9 cellular contexts compared by ENCODE assay signal in genomic region chr19:19224852-19225494, GRCh38. TPM values are rescaled to one million over a fixed set of nuclear protein-coding genes. Genes with fewer than 3 reads are reported as not detected.
DNase-seq lines count a peak whose midpoint lies in the region; ATAC-seq, FAIRE-seq and TF ChIP-seq lines count a peak whose summit lies in the region.
"Had no signal": no experiment of that assay in that cellular context is flagged by ENCODE, and none has a peak within 500 bp of the region (broad histone marks: within the 10 kb centered on the region; RNA-seq: fewer than 3 reads in every experiment).

No MANE protein-coding gene starts in this region.

- 3% methylated on average over 50 of the region's 59 CpGs for WGBS in hepatocyte (ENCODE audit: low lambda C conversion rate, missing lambda C conversion rate)

- peak overlapping the region; percentile 30 for H2AFZ ChIP-seq in SU-DHL-6 (ENCODE audit: low read depth, low read length, severe bottlenecking)
- no peak overlapping the region for H2AFZ ChIP-seq in hepatocyte

- H3K27me3 Mint-ChIP-seq in activated naive CD8-positive, alpha-beta T cell treated with anti-CD3 and anti-CD28 coated beads for 36 hours: peaks cover 38% of the 10 kb centered on the region

- no peak for FAIRE-seq in RCC 7860 (lab: Jason Lieb, UNC)

- no peaks in the 10 kb centered on the region for H3K9me3 Mint-ChIP-seq in activated naive CD8-positive, alpha-beta T cell treated with anti-CD3 and anti-CD28 coated beads for 36 hours

- H3K4me3 ChIP-seq in DOHH2 (ENCODE audit: low read length): peak overlapping the region; percentile 62
- no peak overlapping the region for H3K4me3 ChIP-seq in SU-DHL-6 (ENCODE audit: insufficient read depth, low read length, poor library complexity, severe bottlenecking)
- no peak overlapping the region for H3K4me3 ChIP-seq in hepatocyte
- H3K4me3 ChIP-seq in skeletal muscle tissue (ENCODE audit: low read length in 3 of 3): peak overlapping the region in 2 of 3 donors; percentile 27 to 56

- H3K27ac ChIP-seq in DOHH2 (ENCODE audit: low read depth, low read length): no peak overlapping the region
- no peak overlapping the region for H3K27ac ChIP-seq in SU-DHL-6 (ENCODE audit: low read depth, low read length)
- no peak overlapping the region for H3K27ac ChIP-seq in hepatocyte
- no peak overlapping the region for H3K27ac ChIP-seq in skeletal muscle tissue (ENCODE audit: low read depth, low read length)

- no peak overlapping the region for H3K27ac Mint-ChIP-seq in activated naive CD8-positive, alpha-beta T cell treated with anti-CD3 and anti-CD28 coated beads for 36 hours

- no peaks in the 10 kb centered on the region for H3K9me2 ChIP-seq in DOHH2 (replicated peaks; ENCODE audit: control insufficient read depth, low read length)
- H3K9me2 ChIP-seq in SU-DHL-6 (replicated peaks; ENCODE audit: insufficient read depth, low read length): no peaks in the 10 kb centered on the region
- no peaks in the 10 kb centered on the region for H3K9me2 ChIP-seq in hepatocyte (replicated peaks; ENCODE audit: insufficient read depth)

- H3K4me2 ChIP-seq in DOHH2 (ENCODE audit: low read length): peak overlapping the region; percentile 68
- peak overlapping the region; percentile 40 for H3K4me2 ChIP-seq in SU-DHL-6 (ENCODE audit: low read depth, low read length, poor library complexity, severe bottlenecking)
- peak overlapping the region; percentile 77 for H3K4me2 ChIP-seq in hepatocyte

- peak; percentile 100 for DNase-seq in HuH-7.5 (ENCODE audit: low spot score)
- DNase-seq in activated naive CD8-positive, alpha-beta T cell treated with anti-CD3 and anti-CD28 coated beads for 36 hours: peak; percentile 83
- peak; percentile 84 for DNase-seq in hepatocyte (ENCODE audit: low spot score)
- no peak for DNase-seq in RCC 7860 (ENCODE audit: low spot score)

- peak; percentile 89 for TF ChIP-seq CTCF in DOHH2 (IDR thresholded peaks at IDR 0.05; ENCODE audit: low read depth, low read length, poor library complexity, severe bottlenecking)
- TF ChIP-seq CTCF in SU-DHL-6 (IDR thresholded peaks at IDR 0.05; ENCODE audit: insufficient read depth, low read length, poor library complexity, severe bottlenecking): peak; percentile 80
- TF ChIP-seq CTCF in hepatocyte (IDR thresholded peaks at IDR 0.05; ENCODE audit: poor library complexity): peak; percentile 52

- H3K27me3 ChIP-seq in DOHH2 (ENCODE audit: control insufficient read depth, low read length): peaks cover 15% of the 10 kb centered on the region
- no peaks in the 10 kb centered on the region for H3K27me3 ChIP-seq in SU-DHL-6 (ENCODE audit: low read length)
- peaks cover 24% of the 10 kb centered on the region for H3K27me3 ChIP-seq in hepatocyte
- peaks cover 54 to 58% (median 55%) of the 10 kb centered on the region in 3 donors for H3K27me3 ChIP-seq in skeletal muscle tissue (ENCODE audit: control insufficient read depth in 3 of 3, insufficient read depth in 3 of 3, low read length in 3 of 3)

- H3K4me1 ChIP-seq in DOHH2 (ENCODE audit: control insufficient read depth, low read length) (peaks cover 11% of the 10 kb centered on the region), hepatocyte (ENCODE audit: insufficient read depth) (no peaks in the 10 kb centered on the region), skeletal muscle tissue (ENCODE audit: control insufficient read depth in 3 of 3, insufficient read depth in 3 of 3, low read length in 3 of 3) (peaks cover 0 to 5% (median 0%) of the 10 kb centered on the region in 3 donors)

- peaks cover 1% of the 10 kb centered on the region for H3K4me1 Mint-ChIP-seq in activated naive CD8-positive, alpha-beta T cell treated with anti-CD3 and anti-CD28 coated beads for 36 hours

- H3K79me2 ChIP-seq in DOHH2 (ENCODE audit: control insufficient read depth, low read length) (no peaks in the 10 kb centered on the region), SU-DHL-6 (ENCODE audit: insufficient read depth, low read length) (no peaks in the 10 kb centered on the region), hepatocyte (no peaks in the 10 kb centered on the region)

- peak overlapping the region; percentile 68 for H3K4me3 Mint-ChIP-seq in activated naive CD8-positive, alpha-beta T cell treated with anti-CD3 and anti-CD28 coated beads for 36 hours

- H3K36me3 Mint-ChIP-seq in activated naive CD8-positive, alpha-beta T cell treated with anti-CD3 and anti-CD28 coated beads for 36 hours: no peaks in the 10 kb centered on the region

- H3F3A ChIP-seq in DOHH2 (ENCODE audit: control insufficient read depth, insufficient read depth): no peaks in the 10 kb centered on the region
- no peaks in the 10 kb centered on the region for H3F3A ChIP-seq in SU-DHL-6 (ENCODE audit: insufficient read depth)

- H3K9ac ChIP-seq in SU-DHL-6 (ENCODE audit: low read length) (peak overlapping the region; percentile 17; the same call in 1 of the 2 replicates), skeletal muscle tissue (ENCODE audit: low read depth in 1 of 3, low read length in 3 of 3) (no peak overlapping the region)

- no peak for ATAC-seq in HG03521 (IDR thresholded peaks at IDR 0.05; ENCODE audit: unreplicated experiment)

- H3K9me3 ChIP-seq in DOHH2 (ENCODE audit: control insufficient read depth, insufficient read depth, low read length): no peaks in the 10 kb centered on the region
- H3K9me3 ChIP-seq in SU-DHL-6 (ENCODE audit: insufficient read depth, low read length): no peaks in the 10 kb centered on the region
- H3K9me3 ChIP-seq in hepatocyte (ENCODE audit: low read depth): no peaks in the 10 kb centered on the region
- no peaks in the 10 kb centered on the region for H3K9me3 ChIP-seq in skeletal muscle tissue (ENCODE audit: control insufficient read depth in 3 of 3, low read length in 3 of 3)

- H3K36me3 ChIP-seq in DOHH2 (ENCODE audit: control insufficient read depth, low read length): no peaks in the 10 kb centered on the region
- no peaks in the 10 kb centered on the region for H3K36me3 ChIP-seq in SU-DHL-6 (ENCODE audit: low read length)
- H3K36me3 ChIP-seq in hepatocyte (replicated peaks; ENCODE audit: insufficient read depth, low read depth): no peaks in the 10 kb centered on the region
- H3K36me3 ChIP-seq in skeletal muscle tissue (ENCODE audit: control insufficient read depth in 3 of 3, insufficient read depth in 3 of 3, low read length in 3 of 3): no peaks in the 10 kb centered on the region

- H4K20me1 ChIP-seq in DOHH2 (ENCODE audit: control insufficient read depth, insufficient read depth, low read depth, low read length) (no peaks in the 10 kb centered on the region), SU-DHL-6 (ENCODE audit: low read depth, low read length) (no peaks in the 10 kb centered on the region), hepatocyte (ENCODE audit: insufficient read depth, poor library complexity, severe bottlenecking) (no peaks in the 10 kb centered on the region)

RNA-seq across cellular contexts. Expression of gene NCAN, which starts 13.2 kb away (rescaled TPM):
- not detected for total RNA-seq in activated naive CD8-positive, alpha-beta T cell treated with anti-CD3 and anti-CD28 coated beads for 36 hours
- total RNA-seq in hepatocyte: 0.03 TPM in 1 of 2 replicates, not detected in the other
- not detected in 2 replicates for polyA plus RNA-seq in hepatocyte
- total RNA-seq in skeletal muscle tissue: not detected
- total RNA-seq: T-helper 2 cell treated with Interferon-gamma antibody and Interleukin-4, amounts not matched to agents 100 ng/mL and 5 ng/mL, for 36 hours had no signal

RNA-seq across cellular contexts. Expression of gene NR2C2AP, which starts 21.8 kb away (rescaled TPM):
- 10 to 100 TPM; 46.0 to 47.6 TPM for total RNA-seq in activated naive CD8-positive, alpha-beta T cell treated with anti-CD3 and anti-CD28 coated beads for 36 hours
- total RNA-seq in hepatocyte: 6.1 and 9.0 TPM in 2 replicates
- polyA plus RNA-seq in hepatocyte: 5.2 and 10.4 TPM in 2 replicates
- total RNA-seq in skeletal muscle tissue: 7.3 TPM

RNA-seq across cellular contexts. Expression of gene RFXANK, which starts 32.9 kb away (rescaled TPM):
- 10 to 100 TPM; 84.6 to 85.4 TPM for total RNA-seq in activated naive CD8-positive, alpha-beta T cell treated with anti-CD3 and anti-CD28 coated beads for 36 hours
- total RNA-seq in hepatocyte: 35.1 and 44.7 TPM in 2 replicates
- 85.7 and 88.3 TPM in 2 replicates for polyA plus RNA-seq in hepatocyte
- total RNA-seq in skeletal muscle tissue: 56.9 TPM

RNA-seq across cellular contexts. Expression of gene BORCS8, which starts 33.0 kb away (rescaled TPM):
- total RNA-seq in activated naive CD8-positive, alpha-beta T cell treated with anti-CD3 and anti-CD28 coated beads for 36 hours: 10 to 100 TPM; 29.8 to 31.1 TPM
- total RNA-seq in hepatocyte: 13.1 and 13.7 TPM in 2 replicates
- 25.6 and 34.2 TPM in 2 replicates for polyA plus RNA-seq in hepatocyte
- 4.2 TPM for total RNA-seq in skeletal muscle tissue

RNA-seq across cellular contexts. Expression of gene TM6SF2, which starts 48.1 kb away (rescaled TPM):
- not detected for total RNA-seq in activated naive CD8-positive, alpha-beta T cell treated with anti-CD3 and anti-CD28 coated beads for 36 hours
- total RNA-seq in hepatocyte (3.1 and 4.5 TPM in 2 replicates), skeletal muscle tissue (1.6 TPM)
- 8.4 and 8.6 TPM in 2 replicates for polyA plus RNA-seq in hepatocyte
- total RNA-seq: T-helper 2 cell treated with Interferon-gamma antibody and Interleukin-4, amounts not matched to agents 100 ng/mL and 5 ng/mL, for 36 hours had no signal

Comparison
In these comparisons a context has a peak if more than half of its experiments do, and no peak if none do; other contexts are left out.
1. H3K4me3 ChIP-seq: peak in DOHH2 (single experiment) and skeletal muscle tissue (2 of 3); none in SU-DHL-6 (single experiment) and hepatocyte (single experiment).
2. Peak in every context shown above with its lines, with median percentiles within 50 percentile points of each other: H3K4me2 ChIP-seq and CTCF ChIP-seq.